ENCODE assay signal across 18 cellular contexts in genomic region chr20:24668384-24668702, GRCh38.
DNase-seq lines count a peak whose midpoint lies in the region; ATAC-seq, FAIRE-seq and TF ChIP-seq lines count a peak whose summit lies in the region.
"Had no signal": no experiment of that assay in that cellular context is flagged by ENCODE, and none has a peak within 500 bp of the region (broad histone marks: within the 10 kb centered on the region; RNA-seq: fewer than 3 reads in every experiment).

No MANE protein-coding gene starts in this region.

- H3K4me2 ChIP-seq in osteoblast (ENCODE audit: insufficient read depth, low read length) = no peak overlapping the region

- no peak overlapping the region for H3K4me3 Mint-ChIP-seq in stimulated activated memory B cell treated with anti-CD40 and anti-IgM and Interleukin-4, amounts not matched to agents 10 μg/mL and 1 μg/mL and 100 μg/mL, for 72 hours
- H3K4me3 Mint-ChIP-seq: B cell; CD4-positive, alpha-beta T cell had no signal

- H2AFZ ChIP-seq in osteoblast (ENCODE audit: low read length) = no peak overlapping the region
- H2AFZ ChIP-seq: GM23248 had no signal

- H3K79me2 ChIP-seq in osteoblast (ENCODE audit: insufficient read depth, low read length) = no peaks in the 10 kb centered on the region

- H3K36me3 Mint-ChIP-seq in stimulated activated memory B cell treated with anti-CD40 and anti-IgM and Interleukin-4, amounts not matched to agents 10 μg/mL and 1 μg/mL and 100 μg/mL, for 72 hours = no peaks in the 10 kb centered on the region

- no peak for ATAC-seq in RWPE2 (ENCODE audit: low read depth)
- ATAC-seq in stimulated activated memory B cell treated with anti-CD40 and anti-IgM and Interleukin-4, amounts not matched to agents 10 μg/mL and 1 μg/mL and 100 μg/mL, for 72 hours = peak; percentile 49
- ATAC-seq in HG02588 (IDR thresholded peaks at IDR 0.05; ENCODE audit: unreplicated experiment) = no peak
- ATAC-seq: GM12878, HepG2 had no signal

- TF ChIP-seq CTCF in RWPE2 (IDR thresholded peaks at IDR 0.05; ENCODE audit: poor library complexity, severe bottlenecking) (no peak), osteoblast (IDR thresholded peaks at IDR 0.05; ENCODE audit: extremely low read depth, low read depth, low read length) (no peak)

- DNase-seq in HTR-8/SVneo (ENCODE audit: insufficient read length, low spot score) (no peak), RWPE2 (ENCODE audit: low spot score) (peak; percentile 23), osteoblast (ENCODE audit: insufficient read length, low spot score, missing footprints) (peak; percentile 17), HK-2 (ENCODE audit: unreplicated experiment) (no peak)
- DNase-seq in activated CD4-positive, alpha-beta T cell treated with anti-CD3 and anti-CD28 coated beads, Interleukin-2, amount 50 U/mL, for 48 hours = no peak
- DNase-seq: C1 segment of cervical spinal cord, Calu3, DMS79, GM23248, H7 had no signal

- H3K4me1 Mint-ChIP-seq in stimulated activated memory B cell treated with anti-CD40 and anti-IgM and Interleukin-4, amounts not matched to agents 10 μg/mL and 1 μg/mL and 100 μg/mL, for 72 hours = peaks cover 7% of the 10 kb centered on the region

- H3K4me1 ChIP-seq in RWPE2 (ENCODE audit: insufficient read depth, poor library complexity, severe bottlenecking) (peaks cover 8% of the 10 kb centered on the region), osteoblast (ENCODE audit: insufficient read depth, low read length) (peaks cover 16% of the 10 kb centered on the region)

- no peaks in the 10 kb centered on the region for H4K20me1 ChIP-seq in osteoblast (ENCODE audit: insufficient read depth, low read length)

- H3K4me3 ChIP-seq in RWPE2 (ENCODE audit: severe bottlenecking) (no peak overlapping the region), osteoblast (ENCODE audit: insufficient read depth, low read length) (no peak overlapping the region)
- H3K4me3 ChIP-seq: GM12878, GM23248 had no signal

- H3K9me3 ChIP-seq in RWPE2 (ENCODE audit: severe bottlenecking) = no peaks in the 10 kb centered on the region
- no peaks in the 10 kb centered on the region for H3K9me3 ChIP-seq in osteoblast (ENCODE audit: low read depth, low read length)

- no peak overlapping the region for H3K27ac Mint-ChIP-seq in stimulated activated memory B cell treated with anti-CD40 and anti-IgM and Interleukin-4, amounts not matched to agents 10 μg/mL and 1 μg/mL and 100 μg/mL, for 72 hours
- H3K27ac Mint-ChIP-seq: B cell; CD4-positive, alpha-beta T cell had no signal

- H3K36me3 ChIP-seq in RWPE2 (ENCODE audit: low read depth) (no peaks in the 10 kb centered on the region), osteoblast (ENCODE audit: insufficient read depth, low read length) (no peaks in the 10 kb centered on the region)

- FAIRE-seq in HTR-8/SVneo (lab: Jason Lieb, UNC) = peak; percentile 16
- FAIRE-seq: A204.1, GM12878, GM18507, HepG2 had no signal

- H3K27me3 ChIP-seq in RWPE2 (ENCODE audit: insufficient read depth, poor library complexity, severe bottlenecking) (no peaks in the 10 kb centered on the region), osteoblast (ENCODE audit: insufficient read depth, low read length) (peaks cover 4% of the 10 kb centered on the region)

- H3K27ac ChIP-seq in RWPE2 (ENCODE audit: poor library complexity, severe bottlenecking) = no peak overlapping the region
- H3K27ac ChIP-seq in osteoblast (ENCODE audit: low read depth, low read length) = no peak overlapping the region
- H3K27ac ChIP-seq: GM23248 had no signal

- no peaks in the 10 kb centered on the region for H3K9me3 Mint-ChIP-seq in stimulated activated memory B cell treated with anti-CD40 and anti-IgM and Interleukin-4, amounts not matched to agents 10 μg/mL and 1 μg/mL and 100 μg/mL, for 72 hours
- H3K9me3 Mint-ChIP-seq: CD4-positive, alpha-beta T cell had no signal

- H3K27me3 Mint-ChIP-seq in stimulated activated memory B cell treated with anti-CD40 and anti-IgM and Interleukin-4, amounts not matched to agents 10 μg/mL and 1 μg/mL and 100 μg/mL, for 72 hours = peaks cover 10% of the 10 kb centered on the region
- H3K27me3 Mint-ChIP-seq: B cell; CD4-positive, alpha-beta T cell had no signal

Comparison
In these comparisons a context has a peak if more than half of its experiments do, and no peak if none do; other contexts are left out.
1. DNase-seq: peak in RWPE2 (single experiment) and osteoblast (single experiment); none in HTR-8/SVneo (single experiment), activated CD4-positive, alpha-beta T cell treated with anti-CD3 and anti-CD28 coated beads, Interleukin-2, amount 50 U/mL, for 48 hours (0 of 2) and HK-2 (single experiment).